In genomic region chr7:42183547-42183946, GRCh38 we compare ENCODE assay signal across 27 cellular contexts. TPM values are rescaled to one million over a fixed set of nuclear protein-coding genes. Genes with fewer than 3 reads are reported as not detected.
DNase-seq lines count a peak whose midpoint lies in the region; TF ChIP-seq lines count a peak whose summit lies in the region.
"Had no signal": no experiment of that assay in that cellular context is flagged by ENCODE, and none has a peak within 500 bp of the region (broad histone marks: within the 10 kb centered on the region; RNA-seq: fewer than 3 reads in every experiment).

No MANE protein-coding gene starts in this region.

- H3K79me2 ChIP-seq in H9 (ENCODE audit: insufficient read depth, low read length), result no peaks in the 10 kb centered on the region

- no peak overlapping the region for H2AFZ ChIP-seq in H9 (ENCODE audit: low read length)

- no peaks in the 10 kb centered on the region for H3K9me3 Mint-ChIP-seq in H9
- H3K9me3 Mint-ChIP-seq in mesothelial cell of epicardium, result no peaks in the 10 kb centered on the region
- H3K9me3 Mint-ChIP-seq: activated naive CD4-positive, alpha-beta T cell treated with anti-CD3 and anti-CD28 coated beads for 36 hours; memory B cell had no signal

- H3K27me3 ChIP-seq in BLaER1 (no peaks in the 10 kb centered on the region), H9 (ENCODE audit: insufficient read depth, low read length) (no peaks in the 10 kb centered on the region), BE2C (no peaks in the 10 kb centered on the region)
- H3K27me3 ChIP-seq: BLaER1 treated with 17β-estradiol and CSF1 and Interleukin-3, amounts not matched to agents 10 nM and 100 nM; dorsolateral prefrontal cortex; spleen; suprapubic skin had no signal

- H3K27ac ChIP-seq in BLaER1 (peak overlapping the region; percentile 15; the same call in 1 of the 2 replicates), H9 (ENCODE audit: insufficient read length, low read depth, low read length) (no peak overlapping the region)
- H3K27ac ChIP-seq: dorsolateral prefrontal cortex, spleen, suprapubic skin had no signal

- no peak overlapping the region for H2BK12ac ChIP-seq in H9 (ENCODE audit: insufficient read length, low read depth, low read length)

- H3K18ac ChIP-seq in H9 (ENCODE audit: insufficient read length, low read depth, low read length), result no peak overlapping the region

- H3K4ac ChIP-seq in H9 (ENCODE audit: low read depth, low read length), result no peak overlapping the region

- no peaks in the 10 kb centered on the region for H3K79me1 ChIP-seq in H9 (ENCODE audit: insufficient read depth, low read depth, low read length, poor library complexity, severe bottlenecking)

- peaks cover 31% of the 10 kb centered on the region for H3K36me3 ChIP-seq in BLaER1
- no peaks in the 10 kb centered on the region for H3K36me3 ChIP-seq in BE2C
- H3K36me3 ChIP-seq: spleen, suprapubic skin had no signal

- H3K4me3 Mint-ChIP-seq in H9, result no peak overlapping the region
- no peak overlapping the region for H3K4me3 Mint-ChIP-seq in mesothelial cell of epicardium
- H3K4me3 Mint-ChIP-seq: activated CD8-positive, alpha-beta memory T cell treated with anti-CD3 and anti-CD28 coated beads, Interleukin-2, amount 10 ng/mL, durations not matched to agents 7 days and 5 days; activated naive CD4-positive, alpha-beta T cell treated with anti-CD3 and anti-CD28 coated beads for 36 hours; memory B cell; stimulated activated effector memory CD8-positive, alpha-beta T cell treated with anti-CD3 and anti-CD28 coated beads, Interleukin-12 subunit alpha, Interleukin-12 subunit beta, amount 100 ng/mL, for 72 hours had no signal

- no peak overlapping the region for H4K8ac ChIP-seq in H9 (replicated peaks; ENCODE audit: insufficient read length, low read depth, low read length)

- no peak overlapping the region for H3K4me3 ChIP-seq in BLaER1
- H3K4me3 ChIP-seq in BE2C (ENCODE audit: low read depth, low read length), result no peak overlapping the region
- H3K4me3 ChIP-seq: BLaER1 treated with 17β-estradiol and CSF1 and Interleukin-3, amounts not matched to agents 10 nM and 100 nM; dorsolateral prefrontal cortex; spleen; suprapubic skin had no signal

- peaks cover 15 to 21% (median 16%) of the 10 kb centered on the region in 3 experiments; a peak in 6 of 7 replicates for H3K36me3 Mint-ChIP-seq in H9 (ENCODE audit: insufficient read depth in 1 of 3, low read depth in 3 of 3)
- H3K36me3 Mint-ChIP-seq in mesothelial cell of epicardium, result peaks cover 24% of the 10 kb centered on the region
- H3K36me3 Mint-ChIP-seq: activated CD8-positive, alpha-beta memory T cell treated with anti-CD3 and anti-CD28 coated beads, Interleukin-2, amount 10 ng/mL, durations not matched to agents 7 days and 5 days; memory B cell; stimulated activated effector memory CD8-positive, alpha-beta T cell treated with anti-CD3 and anti-CD28 coated beads, Interleukin-12 subunit alpha, Interleukin-12 subunit beta, amount 100 ng/mL, for 72 hours had no signal

- no peak overlapping the region for H4K5ac ChIP-seq in H9 (ENCODE audit: insufficient read length, low read depth, low read length)

- no peak overlapping the region for H2BK120ac ChIP-seq in H9 (ENCODE audit: low read depth, low read length, poor library complexity, severe bottlenecking)

- H3K27ac Mint-ChIP-seq in H9, result peak overlapping the region in 2 of 3 experiments; percentile 7 to 86; a peak in 2 of 7 replicates
- peak overlapping the region; percentile 11 for H3K27ac Mint-ChIP-seq in mesothelial cell of epicardium
- H3K27ac Mint-ChIP-seq: activated CD8-positive, alpha-beta memory T cell treated with anti-CD3 and anti-CD28 coated beads, Interleukin-2, amount 10 ng/mL, durations not matched to agents 7 days and 5 days; activated naive CD4-positive, alpha-beta T cell treated with anti-CD3 and anti-CD28 coated beads for 36 hours; memory B cell; stimulated activated effector memory CD8-positive, alpha-beta T cell treated with anti-CD3 and anti-CD28 coated beads, Interleukin-12 subunit alpha, Interleukin-12 subunit beta, amount 100 ng/mL, for 72 hours had no signal

- H3K4me2 ChIP-seq in BLaER1 (no peak overlapping the region), H9 (ENCODE audit: insufficient read depth, insufficient read length, low read length) (no peak overlapping the region)
- H3K4me2 ChIP-seq: BLaER1 treated with 17β-estradiol and CSF1 and Interleukin-3, amounts not matched to agents 10 nM and 100 nM; SK-N-SH had no signal

- no peak overlapping the region for H2AK5ac ChIP-seq in H9 (ENCODE audit: insufficient read length, low read length)

- DNase-seq in H9 (no peak), amniotic epithelial cell (ENCODE audit: low read depth) (peak; percentile 45), mesothelial cell of epicardium (ENCODE audit: low spot score in 2 of 2, unreplicated experiment in 2 of 2) (no peak), NCI-H1930 (lab: John Stamatoyannopoulos, UW) (no peak), posterior vena cava (ENCODE audit: low spot score) (no peak), middle frontal gyrus (ENCODE audit: extremely low spot score, low spot score) (no peak), BE2C (no peak)
- DNase-seq: ACHN; activated CD4-positive, alpha-beta T cell treated with anti-CD3 and anti-CD28 coated beads for 48 hours; activated CD8-positive, alpha-beta memory T cell treated with anti-CD3 and anti-CD28 coated beads, Interleukin-2, amount 10 ng/mL, durations not matched to agents 7 days and 5 days; activated naive CD4-positive, alpha-beta T cell treated with anti-CD3 and anti-CD28 coated beads for 36 hours; central memory CD4-positive, alpha-beta T cell; dorsolateral prefrontal cortex; head of caudate nucleus; Kasumi-1; NCI-H1048; NCI-H2029; occipital lobe; SK-N-SH; spleen; stimulated activated CD4-positive, alpha-beta T cell treated with anti-CD3 and anti-CD28 coated beads, Interleukin-2, amount 100 ng/mL, for 48 hours; T-helper 2 cell had no signal

- no peak overlapping the region for H2BK20ac ChIP-seq in H9 (ENCODE audit: low read depth, low read length, poor library complexity, severe bottlenecking)

- no CpG with 5 or more reads among the region's 6 CpGs for WGBS in H9 (ENCODE audit: extremely low coverage, insufficient read length, low lambda C conversion rate)

- no peak overlapping the region for H3K14ac ChIP-seq in H9 (ENCODE audit: insufficient read depth, low read length)

- H4K20me1 ChIP-seq in BLaER1 (no peaks in the 10 kb centered on the region), H9 (ENCODE audit: control insufficient read depth, insufficient read depth, insufficient read length) (no peaks in the 10 kb centered on the region)
- H4K20me1 ChIP-seq: BLaER1 treated with 17β-estradiol and CSF1 and Interleukin-3, amounts not matched to agents 10 nM and 100 nM had no signal

- no peaks in the 10 kb centered on the region for H3K4me1 ChIP-seq in BLaER1
- H3K4me1 ChIP-seq in H9 (ENCODE audit: insufficient read depth, low read length), result no peaks in the 10 kb centered on the region
- H3K4me1 ChIP-seq in BE2C, result no peaks in the 10 kb centered on the region
- H3K4me1 ChIP-seq: spleen had no signal

- H3T11ph ChIP-seq in H9 (ENCODE audit: low read length), result no peak overlapping the region

- no peak overlapping the region for H3K56ac ChIP-seq in H9 (ENCODE audit: insufficient read length, low read depth, low read length)

- H3K9me3 ChIP-seq in BLaER1 (no peaks in the 10 kb centered on the region), H9 (ENCODE audit: control insufficient read depth, low read depth, low read length) (no peaks in the 10 kb centered on the region), BE2C (no peaks in the 10 kb centered on the region)
- H3K9me3 ChIP-seq: SK-N-SH, spleen, suprapubic skin had no signal

- H3K9ac ChIP-seq in BLaER1 (no peak overlapping the region), H9 (ENCODE audit: extremely low read depth, insufficient read length, low read length) (no peak overlapping the region)
- H3K9ac ChIP-seq: BLaER1 treated with 17β-estradiol and CSF1 and Interleukin-3, amounts not matched to agents 10 nM and 100 nM; SK-N-SH had no signal

- peaks cover 16 to 20% of the 10 kb centered on the region in 2 experiments for H3K4me1 Mint-ChIP-seq in H9
- peaks cover 4% of the 10 kb centered on the region for H3K4me1 Mint-ChIP-seq in mesothelial cell of epicardium
- H3K4me1 Mint-ChIP-seq: activated CD8-positive, alpha-beta memory T cell treated with anti-CD3 and anti-CD28 coated beads, Interleukin-2, amount 10 ng/mL, durations not matched to agents 7 days and 5 days; memory B cell; stimulated activated effector memory CD8-positive, alpha-beta T cell treated with anti-CD3 and anti-CD28 coated beads, Interleukin-12 subunit alpha, Interleukin-12 subunit beta, amount 100 ng/mL, for 72 hours had no signal

- no peaks in the 10 kb centered on the region for H3K27me3 Mint-ChIP-seq in H9 (ENCODE audit: low read depth)
- H3K27me3 Mint-ChIP-seq in mesothelial cell of epicardium (ENCODE audit: low read depth), result no peaks in the 10 kb centered on the region
- H3K27me3 Mint-ChIP-seq: activated CD8-positive, alpha-beta memory T cell treated with anti-CD3 and anti-CD28 coated beads, Interleukin-2, amount 10 ng/mL, durations not matched to agents 7 days and 5 days had no signal

- no peak overlapping the region for H2BK15ac ChIP-seq in H9 (ENCODE audit: low read depth, low read length)

- no peak overlapping the region for H3K23ac ChIP-seq in H9 (ENCODE audit: insufficient read length, low read depth, low read length)

- no peak overlapping the region for H4K91ac ChIP-seq in H9 (ENCODE audit: insufficient read length, low read depth, low read length)

- intact Hi-C loops in posterior vena cava (cut with DNase I), result no loop called here

- TF ChIP-seq CTCF in H9 (conservative IDR thresholded peaks at IDR 0.05), result no peak
- TF ChIP-seq CTCF in mesothelial cell of epicardium (IDR thresholded peaks at IDR 0.05; ENCODE audit: unreplicated experiment), result no peak
- TF ChIP-seq CTCF in BE2C (IDR thresholded peaks at IDR 0.05; ENCODE audit: low read depth, low read length), result no peak

- no peaks in the 10 kb centered on the region for H3K23me2 ChIP-seq in H9 (ENCODE audit: insufficient read length, low read depth, low read length, poor library complexity, severe bottlenecking)

- no peak overlapping the region for H2BK5ac ChIP-seq in H9 (ENCODE audit: insufficient read length, low read length)

RNA-seq across cellular contexts. Expression of gene GLI3, which starts 53.5 kb away (rescaled TPM):
- 43.0 and 45.0 TPM in 2 replicates for total RNA-seq in H9 (2021)
- total RNA-seq in mesothelial cell of epicardium, result 122 to 126 TPM (median 122 TPM) in 3 replicates
- total RNA-seq in posterior vena cava, result 10 to 100 TPM; 24.8 to 27.2 TPM
- not detected for polyA plus RNA-seq in BE2C (2012; ENCODE audit: insufficient read depth, insufficient read length, low read depth)
